Comparison of ENCODE assay signal across 23 cellular contexts in the genomic region with DNA sequence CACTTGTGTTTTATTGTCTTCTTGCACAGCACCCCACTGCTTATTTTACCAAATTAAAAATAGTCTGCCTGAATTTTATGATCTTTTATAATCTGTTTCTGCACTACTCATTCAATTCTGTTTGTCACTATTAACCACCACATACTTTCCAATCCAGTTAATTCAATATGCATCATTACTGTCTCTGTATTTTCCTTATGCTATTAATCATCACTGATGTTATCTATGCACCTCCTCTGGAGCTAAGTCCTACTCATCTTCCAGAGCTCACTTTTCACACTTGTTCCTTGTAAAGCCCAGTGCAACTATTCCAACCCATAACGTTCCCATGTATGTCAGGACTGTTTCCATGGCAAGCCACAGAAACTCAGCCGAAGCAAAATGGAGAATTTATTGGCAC.
DNase-seq lines count a peak whose midpoint lies in the region; ATAC-seq and TF ChIP-seq lines count a peak whose summit lies in the region.
"Had no signal": no experiment of that assay in that cellular context is flagged by ENCODE, and none has a peak within 500 bp of the region (broad histone marks: within the 10 kb centered on the region; RNA-seq: fewer than 3 reads in every experiment).

No MANE protein-coding gene starts in this region.

- TF ChIP-seq CTCF in AG10803 (conservative IDR thresholded peaks at IDR 0.05; ENCODE audit: low read length) (no peak), coronary artery (IDR thresholded peaks at IDR 0.05) (no peak)

- ATAC-seq in HG02938 (IDR thresholded peaks at IDR 0.05; ENCODE audit: unreplicated experiment): no peak
- ATAC-seq: A549 had no signal

- H3K27ac ChIP-seq in epithelial cell of prostate (no peak overlapping the region), coronary artery (no peak overlapping the region)
- H3K27ac ChIP-seq: A549; BLaER1 treated with 17β-estradiol and CSF1 and Interleukin-3, amounts not matched to agents 10 nM and 100 nM; PC-9; SJSA1 had no signal

- DNase-seq in AG10803 (ENCODE audit: low read depth) (peak; percentile 3), EL (peak; percentile 20), M059J (ENCODE audit: low read depth) (peak; percentile 4), epithelial cell of prostate (ENCODE audit: low read depth, low spot score) (peak; percentile 10), coronary artery (ENCODE audit: low spot score) (no peak), NOMO-1 treated with DMSO at 0.1 percent for 48 hours (lab: John Stamatoyannopoulos, UW; ENCODE audit: unreplicated experiment) (no peak), SKM-1 treated with dmso at 0.1 percent for 144 hours (lab: John Stamatoyannopoulos, UW; ENCODE audit: unreplicated experiment) (no peak)
- DNase-seq: CD4-positive, alpha-beta T cell; DMS53; H7; IMR-90; KG1; MM.1S; NCI-H2029; NCI-H446; NCI-H524 treated with DMSO at 0.1 percent for 48 hours; NCI-H774; PC-9; Right ventricle myocardium superior had no signal

- no peak overlapping the region for H3K4me3 ChIP-seq in AG10803 (ENCODE audit: low read length)
- no peak overlapping the region for H3K4me3 ChIP-seq in coronary artery
- H3K4me3 ChIP-seq: A549; BLaER1 treated with 17β-estradiol and CSF1 and Interleukin-3, amounts not matched to agents 10 nM and 100 nM; PC-9; SJSA1 had no signal

Comparison
In these comparisons a context has a peak if more than half of its experiments do, and no peak if none do; other contexts are left out.
1. DNase-seq: peak in AG10803 (single experiment), EL (single experiment), M059J (single experiment) and epithelial cell of prostate (single experiment); none in coronary artery (single experiment), NOMO-1 treated with DMSO at 0.1 percent for 48 hours (single experiment) and SKM-1 treated with dmso at 0.1 percent for 144 hours (single experiment).